In genomic region chr7:130668258-130669050, GRCh38 we compare ENCODE assay signal across 8 cellular contexts. TPM values are rescaled to one million over a fixed set of nuclear protein-coding genes. Genes with fewer than 3 reads are reported as not detected.
A peak's percentile ranks its signal among the peaks of the same experiment; 100 is the strongest.
DNase-seq lines count a peak whose midpoint lies in the region; ATAC-seq and TF ChIP-seq lines count a peak whose summit lies in the region.

TSS of gene COPG2 (minus strand) at chr7:130668748. CDS start at chr7:130668668, 80 bp downstream.

- H3K9me3 ChIP-seq in HUES48 (ENCODE audit: control insufficient read depth, insufficient read depth, low read length) (no peaks in the 10 kb centered on the region), OCI-LY7 (ENCODE audit: low read length) (no peaks in the 10 kb centered on the region)

- H3K36me3 ChIP-seq in HUES48 (ENCODE audit: control insufficient read depth, insufficient read depth, low read length) (peaks cover 22% of the 10 kb centered on the region), OCI-LY7 (ENCODE audit: insufficient read depth, low read length) (peaks cover 18% of the 10 kb centered on the region)

- no peak for TF ChIP-seq CTCF in OCI-LY7 (conservative IDR thresholded peaks at IDR 0.05; ENCODE audit: low read length)

- H3K79me2 ChIP-seq in OCI-LY7 (ENCODE audit: insufficient read depth, low read depth, low read length): no peaks in the 10 kb centered on the region

- no peaks in the 10 kb centered on the region for H4K20me1 ChIP-seq in OCI-LY7 (ENCODE audit: insufficient read depth, low read length)

- BruUV-seq in OCI-LY7 (replicated peaks; lab: Mats Ljungman, UMichigan): no TSS peak

- H3K27ac ChIP-seq in HUES48 (ENCODE audit: low read depth, low read length): peak within 1 kb of the TSS; percentile 93
- H3K27ac ChIP-seq in OCI-LY7 (ENCODE audit: low read depth, low read length, poor library complexity, severe bottlenecking): peak within 1 kb of the TSS; percentile 68
- peak within 1 kb of the TSS; percentile 31 for H3K27ac ChIP-seq in epithelial cell of prostate

- CTCF ChIA-PET in OCI-LY7 (lab: Charles Lee; ENCODE audit: unreplicated experiment): interaction anchor here (0.6 kb wide), 1 partner anchor 292 kb away, joined by 3 read pairs; no protein-coding TSS in a partner anchor

- H3K27me3 ChIP-seq in HUES48 (ENCODE audit: control insufficient read depth, insufficient read depth, low read length): peaks cover 5% of the 10 kb centered on the region

- peak within 1 kb of the TSS; percentile 95 for H3K4me3 ChIP-seq in HUES48 (ENCODE audit: low read depth, low read length)
- peak within 1 kb of the TSS; percentile 91 for H3K4me3 ChIP-seq in OCI-LY7 (ENCODE audit: low read depth, low read length, poor library complexity, severe bottlenecking)

- peak within 1 kb of the TSS; percentile 98 for H2AFZ ChIP-seq in OCI-LY7 (ENCODE audit: low read length)

- no peaks in the 10 kb centered on the region for H3K9me2 ChIP-seq in OCI-LY7 (ENCODE audit: insufficient read depth, low read length)

- intact Hi-C loops in OCI-LY7 (cut with micrococcal nuclease; ENCODE audit: unreplicated experiment): loop anchor here (1.0 kb wide), 1 partner anchor 227 kb away; the partner anchor contains the start of gene CEP41

- POLR2A ChIA-PET in OCI-LY7 (lab: Charles Lee): no interaction called here

- H3K4me1 ChIP-seq in HUES48 (ENCODE audit: control insufficient read depth, insufficient read depth, low read length): peaks cover 12% of the 10 kb centered on the region; the same call in 1 of the 2 replicates
- peaks cover 16% of the 10 kb centered on the region for H3K4me1 ChIP-seq in OCI-LY7 (ENCODE audit: insufficient read depth, low read length, poor library complexity, severe bottlenecking)

- ATAC-seq in GM21447 (IDR thresholded peaks at IDR 0.05; ENCODE audit: unreplicated experiment): peak; percentile 97

- H3K9ac ChIP-seq in HUES48 (ENCODE audit: low read depth, low read length): peak within 1 kb of the TSS; percentile 66

- H3K4me2 ChIP-seq in OCI-LY7 (ENCODE audit: low read length): peak within 1 kb of the TSS; percentile 98

- peak; percentile 69 for DNase-seq in DMS114 treated with DMSO at 0.1 percent for 48 hours (lab: John Stamatoyannopoulos, UW; ENCODE audit: unreplicated experiment)
- peak; percentile 90 for DNase-seq in OCI-LY7 (ENCODE audit: low spot score)
- peak; percentile 58 for DNase-seq in activated T-cell treated with anti-CD3 and anti-CD28 coated beads for 4 hours
- peak; percentile 5 for DNase-seq in epithelial cell of prostate (ENCODE audit: low read depth, low spot score)
- DNase-seq in mucosa of gallbladder (ENCODE audit: low spot score): peak; percentile 81
- peak; percentile 77 for DNase-seq in stimulated activated CD8-positive, alpha-beta memory T cell treated with anti-CD3 and anti-CD28 coated beads, Interleukin-4, amount 100 ng/mL, for 24 hours (ENCODE audit: low read depth)

RNA-seq across cellular contexts. Expression of gene COPG2, which starts in this region (rescaled TPM):
- total RNA-seq in OCI-LY7 (2014; rRNA removed; shearing (Covaris generic)): 24.1 and 29.9 TPM in 2 replicates
- total RNA-seq in OCI-LY7 (2022) (32.2 and 39.5 TPM in 2 replicates), mucosa of gallbladder (25.8 TPM)

Comparison
In these comparisons a context has a peak if more than half of its experiments do, and no peak if none do; other contexts are left out.
1. Peak in every context shown above with its lines: DNase-seq, ATAC-seq, H3K4me3 ChIP-seq and H3K27ac ChIP-seq.
2. DNase-seq: peak in every context shown above with its lines; median percentile 90 in OCI-LY7; 81 in mucosa of gallbladder; 77 in stimulated activated CD8-positive, alpha-beta memory T cell treated with anti-CD3 and anti-CD28 coated beads, Interleukin-4, amount 100 ng/mL, for 24 hours; 69 in DMS114 treated with DMSO at 0.1 percent for 48 hours; 58 in activated T-cell treated with anti-CD3 and anti-CD28 coated beads for 4 hours; 5 in epithelial cell of prostate.
3. H3K27ac ChIP-seq: peak in every context shown above with its lines; median percentile 93 in HUES48; 68 in OCI-LY7; 31 in epithelial cell of prostate.